ENCODE assay signal across 1 cellular context in the genomic region with DNA sequence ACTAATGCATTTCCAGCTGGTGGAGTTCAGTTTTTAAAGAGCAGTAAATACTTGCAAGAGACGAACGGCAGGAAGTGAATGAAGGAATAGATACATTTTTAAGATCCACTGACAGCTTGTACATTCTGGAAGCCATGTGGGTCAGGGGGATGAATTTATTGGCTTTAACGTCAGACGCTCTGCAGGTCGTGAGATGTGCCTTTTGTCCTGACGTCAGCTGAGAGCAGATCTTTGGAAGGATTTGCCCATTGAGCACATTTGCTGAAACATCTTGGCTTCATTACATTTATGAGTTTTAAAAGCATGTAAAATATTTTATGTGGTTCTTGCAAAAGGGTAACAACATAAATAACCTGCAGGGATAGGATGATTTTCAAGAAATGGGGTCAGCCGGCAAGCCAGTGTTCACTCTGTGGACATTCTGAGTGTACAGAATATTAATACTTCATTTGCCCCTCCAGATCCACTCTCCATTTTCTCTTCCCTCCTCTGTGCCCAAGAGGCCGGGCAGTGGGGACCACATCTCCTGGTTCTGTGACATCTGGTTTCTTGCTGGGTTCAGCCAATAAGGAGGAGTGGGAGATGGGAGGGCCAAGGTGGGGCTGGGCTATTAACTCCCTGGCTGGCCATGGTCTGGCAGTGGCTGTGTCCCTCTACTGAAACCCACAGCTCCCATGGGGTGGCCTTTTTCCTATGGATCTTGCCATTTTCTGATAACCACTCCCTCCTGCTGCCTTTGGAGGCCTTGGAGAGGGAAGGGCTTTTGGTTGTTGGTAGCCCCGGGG.
TF ChIP-seq lines count a peak whose summit lies in the region.

No MANE protein-coding gene starts in this region.

TF ChIP-seq in IMR-90, 13 proteins besides CTCF, POLR2A, EP300 and RAD21:
- TF ChIP-seq CEBPB (IDR thresholded peaks at IDR 0.05; ENCODE audit: low read depth, low read length): no peak
- no peak for TF ChIP-seq FOS (IDR thresholded peaks at IDR 0.05; ENCODE audit: low read depth, low read length)
- TF ChIP-seq NFE2L2 (IDR thresholded peaks at IDR 0.05; ENCODE audit: low read depth, low read length): no peak
- TF ChIP-seq, protein P1, sequence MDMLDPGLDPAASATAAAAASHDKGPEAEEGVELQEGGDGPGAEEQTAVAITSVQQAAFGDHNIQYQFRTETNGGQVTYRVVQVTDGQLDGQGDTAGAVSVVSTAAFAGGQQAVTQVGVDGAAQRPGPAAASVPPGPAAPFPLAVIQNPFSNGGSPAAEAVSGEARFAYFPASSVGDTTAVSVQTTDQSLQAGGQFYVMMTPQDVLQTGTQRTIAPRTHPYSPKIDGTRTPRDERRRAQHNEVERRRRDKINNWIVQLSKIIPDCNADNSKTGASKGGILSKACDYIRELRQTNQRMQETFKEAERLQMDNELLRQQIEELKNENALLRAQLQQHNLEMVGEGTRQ (IDR thresholded peaks at IDR 0.05; ENCODE audit: low read depth, low read length): no peak
